Comparison of ENCODE assay signal across 17 cellular contexts in the genomic region with DNA sequence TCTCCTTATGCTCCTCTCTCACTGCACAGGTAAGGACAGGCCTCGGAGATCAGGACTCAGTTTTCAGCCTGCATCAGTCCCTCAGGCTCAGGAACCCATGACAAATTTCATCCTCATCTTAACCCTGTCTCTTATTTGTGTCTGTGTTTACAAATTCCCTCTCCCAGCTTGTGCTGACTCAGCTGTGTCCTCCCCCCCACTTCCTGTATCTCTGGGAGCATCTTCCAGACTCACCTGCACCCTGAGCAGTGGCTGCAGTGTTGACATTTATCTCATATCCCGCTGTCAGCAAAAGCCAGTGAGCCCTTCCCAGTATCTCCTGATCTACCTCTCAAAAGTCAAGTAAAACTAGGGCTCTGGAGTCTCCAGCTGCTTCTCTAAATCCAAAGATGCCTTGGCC.
"Had no signal": no experiment of that assay in that cellular context is flagged by ENCODE, and none has a peak within 500 bp of the region (broad histone marks: within the 10 kb centered on the region; RNA-seq: fewer than 3 reads in every experiment).

No MANE protein-coding gene starts in this region.

- H3K9me3 ChIP-seq: body of pancreas, tibial nerve had no signal

- H3K9me3 Mint-ChIP-seq: activated CD4-positive, alpha-beta T cell treated with anti-CD3 and anti-CD28 coated beads, Interleukin-2, amount 10 ng/mL, durations not matched to agents 7 days and 5 days; activated T-cell treated with anti-CD3 and anti-CD28 coated beads, Interleukin-2, amount 50 U/mL, for 24 hours; activated T-helper 2 cell treated with anti-CD3 and anti-CD28 coated beads, Interferon-gamma antibody, Interleukin-2, Interleukin-4, amounts not matched to agents 10 μg/mL and 5 μg/mL and 100 μg/mL, durations not matched to agents 14 hours and 24 hours and 36 hours; endodermal cell; natural killer cell; stimulated activated naive CD8-positive, alpha-beta T cell treated with anti-CD3 and anti-CD28 coated beads, Interleukin-15, Interleukin-2, amounts not matched to agents 100 ng/mL and 50 ng/mL, for 24 hours had no signal

- H3K36me3 ChIP-seq: tibial nerve had no signal

- H3K4me1 Mint-ChIP-seq: activated CD4-positive, alpha-beta T cell treated with anti-CD3 and anti-CD28 coated beads, Interleukin-2, amount 10 ng/mL, durations not matched to agents 7 days and 5 days; natural killer cell had no signal

- H3K4me3 Mint-ChIP-seq: activated CD4-positive, alpha-beta T cell treated with anti-CD3 and anti-CD28 coated beads, Interleukin-2, amount 10 ng/mL, durations not matched to agents 7 days and 5 days; activated CD8-positive, alpha-beta T cell treated with anti-CD3 and anti-CD28 coated beads, Interleukin-2, amount 10 ng/mL, durations not matched to agents 7 days and 5 days; activated T-cell treated with anti-CD3 and anti-CD28 coated beads, Interleukin-2, amount 50 U/mL, for 24 hours; endodermal cell; natural killer cell; stimulated activated naive CD8-positive, alpha-beta T cell treated with anti-CD3 and anti-CD28 coated beads, Interleukin-15, Interleukin-2, amounts not matched to agents 100 ng/mL and 50 ng/mL, for 24 hours had no signal

- H3K27me3 ChIP-seq: body of pancreas had no signal

- H3K4me2 ChIP-seq: hepatocyte had no signal

- H3K79me2 ChIP-seq: hepatocyte had no signal

- H3K27ac ChIP-seq: body of pancreas, dorsolateral prefrontal cortex, epithelial cell of prostate, foreskin keratinocyte, hepatocyte, tibial nerve had no signal

- H3K4me3 ChIP-seq: body of pancreas, dorsolateral prefrontal cortex, hepatocyte, tibial nerve had no signal

- H3K36me3 Mint-ChIP-seq: natural killer cell had no signal

- H3K27ac Mint-ChIP-seq: activated CD4-positive, alpha-beta T cell treated with anti-CD3 and anti-CD28 coated beads, Interleukin-2, amount 10 ng/mL, durations not matched to agents 7 days and 5 days; activated CD8-positive, alpha-beta T cell treated with anti-CD3 and anti-CD28 coated beads, Interleukin-2, amount 10 ng/mL, durations not matched to agents 7 days and 5 days; activated T-cell treated with anti-CD3 and anti-CD28 coated beads, Interleukin-2, amount 50 U/mL, for 24 hours; activated T-helper 2 cell treated with anti-CD3 and anti-CD28 coated beads, Interferon-gamma antibody, Interleukin-2, Interleukin-4, amounts not matched to agents 10 μg/mL and 5 μg/mL and 100 μg/mL, durations not matched to agents 14 hours and 24 hours and 36 hours; endodermal cell; natural killer cell; stimulated activated naive CD8-positive, alpha-beta T cell treated with anti-CD3 and anti-CD28 coated beads, Interleukin-15, Interleukin-2, amounts not matched to agents 100 ng/mL and 50 ng/mL, for 24 hours had no signal

- ATAC-seq: activated CD4-positive, CD25-positive, alpha-beta regulatory T cell treated with anti-CD3 and anti-CD28 coated beads, Interleukin-2, amount 50 U/mL, for 24 hours; activated CD8-positive, alpha-beta T cell treated with anti-CD3 and anti-CD28 coated beads, Interleukin-2, amount 10 ng/mL, durations not matched to agents 7 days and 5 days; body of pancreas; foreskin keratinocyte; natural killer cell had no signal

- H3K4me1 ChIP-seq: body of pancreas, foreskin keratinocyte, tibial nerve had no signal

- DNase-seq: activated CD4-positive, alpha-beta T cell treated with anti-CD3 and anti-CD28 coated beads, Interleukin-2, amount 10 ng/mL, durations not matched to agents 7 days and 5 days; activated CD8-positive, alpha-beta T cell treated with anti-CD3 and anti-CD28 coated beads, Interleukin-2, amount 10 ng/mL, durations not matched to agents 7 days and 5 days; activated naive CD4-positive, alpha-beta T cell treated with Interleukin-2 at 50 U/mL for 16 hours; activated T-cell treated with anti-CD3 and anti-CD28 coated beads, Interleukin-2, amount 50 U/mL, for 24 hours; body of pancreas; dorsolateral prefrontal cortex; endodermal cell; foreskin keratinocyte; natural killer cell; stimulated activated CD8-positive, alpha-beta memory T cell treated with anti-CD3 and anti-CD28 coated beads, Interleukin-4, amount 100 ng/mL, for 48 hours; T1000 had no signal
